In genomic region chr6:39074486-39074885, GRCh38 we compare ENCODE assay signal across 23 cellular contexts. TPM values are rescaled to one million over a fixed set of nuclear protein-coding genes. Genes with fewer than 3 reads are reported as not detected.
"Had no signal": no experiment of that assay in that cellular context is flagged by ENCODE, and none has a peak within 500 bp of the region (broad histone marks: within the 10 kb centered on the region; RNA-seq: fewer than 3 reads in every experiment).

No MANE protein-coding gene starts in this region.

- ATAC-seq: activated T-helper 17 cell treated with anti-CD3 and anti-CD28 coated beads, Interleukin-2, amount 50 U/mL, for 72 hours; esophagus mucosa; gastroesophageal sphincter; left ventricle myocardium superior; right cardiac atrium had no signal

- H3K9me3 Mint-ChIP-seq: activated CD4-positive, alpha-beta memory T cell treated with anti-CD3 and anti-CD28 coated beads for 36 hours; activated T-helper 17 cell treated with anti-CD3 and anti-CD28 coated beads, Interleukin-2, amount 50 U/mL, for 72 hours; central memory CD8-positive, alpha-beta T cell had no signal

- H3K4me1 ChIP-seq: gastroesophageal sphincter, heart left ventricle, prostate gland had no signal

- H3K36me3 Mint-ChIP-seq: activated CD4-positive, alpha-beta memory T cell treated with anti-CD3 and anti-CD28 coated beads for 36 hours; brain had no signal

- H3K4me3 ChIP-seq: gastroesophageal sphincter, heart left ventricle, prostate gland, skin epidermis had no signal

- H3K36me3 ChIP-seq: gastroesophageal sphincter, heart left ventricle, prostate gland had no signal

- H3K9me3 ChIP-seq: gastroesophageal sphincter, heart left ventricle, prostate gland had no signal

- H3K27me3 ChIP-seq: gastroesophageal sphincter had no signal

- H3K27ac Mint-ChIP-seq: activated CD4-positive, alpha-beta memory T cell treated with anti-CD3 and anti-CD28 coated beads for 36 hours; activated T-helper 17 cell treated with anti-CD3 and anti-CD28 coated beads, Interleukin-2, amount 50 U/mL, for 72 hours; nephron had no signal

- H3K27ac ChIP-seq: gastroesophageal sphincter, heart left ventricle, prostate gland, skin epidermis had no signal

- H3K4me1 Mint-ChIP-seq: activated T-helper 17 cell treated with anti-CD3 and anti-CD28 coated beads, Interleukin-2, amount 50 U/mL, for 72 hours; central memory CD8-positive, alpha-beta T cell; nephron had no signal

- H3K4me3 Mint-ChIP-seq: activated CD4-positive, alpha-beta memory T cell treated with anti-CD3 and anti-CD28 coated beads for 36 hours; activated T-helper 17 cell treated with anti-CD3 and anti-CD28 coated beads, Interleukin-2, amount 50 U/mL, for 72 hours; brain; central memory CD8-positive, alpha-beta T cell; nephron had no signal

- DNase-seq: activated CD4-positive, alpha-beta memory T cell treated with anti-CD3 and anti-CD28 coated beads for 36 hours; activated CD4-positive, alpha-beta T cell treated with anti-CD3 and anti-CD28 coated beads for 4 hours; activated naive CD4-positive, alpha-beta T cell; activated T-cell treated with anti-CD3 and anti-CD28 coated beads, Interleukin-2, amount 50 U/mL, for 1 hour; anterior cingulate cortex; cortex of kidney; heart left ventricle; left ventricle myocardium superior; mesenchymal stem cell; stimulated activated CD4-positive, alpha-beta T cell treated with anti-CD3 and anti-CD28 coated beads, Interleukin-15, amount 100 ng/mL, for 24 hours; stimulated activated CD4-positive, alpha-beta T cell treated with anti-CD3 and anti-CD28 coated beads, Interleukin-2, amount 100 ng/mL, for 48 hours; SW 1271 had no signal

RNA-seq across cellular contexts. Expression of gene GLP1R, which starts 25.9 kb away (rescaled TPM):
- total RNA-seq: activated T-helper 17 cell treated with anti-CD3 and anti-CD28 coated beads, Interleukin-2, amount 50 U/mL, for 72 hours; osteocyte; T-helper 2 cell treated with Interferon-gamma antibody and Interleukin-4, amounts not matched to agents 100 ng/mL and 5 ng/mL, for 36 hours had no signal
